In genomic region chr11:128678017-128678416, GRCh38 we compare ENCODE assay signal across 13 cellular contexts.
"Had no signal": no experiment of that assay in that cellular context is flagged by ENCODE, and none has a peak within 500 bp of the region (broad histone marks: within the 10 kb centered on the region; RNA-seq: fewer than 3 reads in every experiment).

No MANE protein-coding gene starts in this region.

- H3K36me3 ChIP-seq: heart left ventricle had no signal

- H3K4me3 ChIP-seq: coronary artery, heart left ventricle, lung had no signal

- H3K27me3 ChIP-seq: heart left ventricle had no signal

- DNase-seq: activated CD4-positive, alpha-beta T cell treated with anti-CD3 and anti-CD28 coated beads, Interleukin-2, amount 10 ng/mL, durations not matched to agents 7 days and 5 days; activated naive CD4-positive, alpha-beta T cell; activated naive CD8-positive, alpha-beta T cell treated with anti-CD3 and anti-CD28 coated beads, Interleukin-2, amount 10 ng/mL, durations not matched to agents 7 days and 5 days; effector CD4-positive, alpha-beta T cell; foreskin keratinocyte; heart left ventricle; left colon; naive B cell; stimulated activated CD4-positive, alpha-beta T cell treated with anti-CD3 and anti-CD28 coated beads, Interleukin-12 subunit alpha, Interleukin-12 subunit beta, amount 100 ng/mL, for 4 hours had no signal

- H3K9ac ChIP-seq: parathyroid adenoma had no signal

- H3K4me1 ChIP-seq: foreskin keratinocyte, heart left ventricle, parathyroid adenoma had no signal

- ATAC-seq: foreskin keratinocyte; heart left ventricle; left colon; stimulated activated effector memory CD8-positive, alpha-beta T cell treated with anti-CD3 and anti-CD28 coated beads, Interleukin-12 subunit alpha, Interleukin-12 subunit beta, amount 100 ng/mL, for 72 hours had no signal

- H3K27ac ChIP-seq: coronary artery, foreskin keratinocyte, heart left ventricle, parathyroid adenoma had no signal
